27 cellular contexts compared by ENCODE assay signal in genomic region chr11:88043149-88043548, GRCh38.
"Had no signal": no experiment of that assay in that cellular context is flagged by ENCODE, and none has a peak within 500 bp of the region (broad histone marks: within the 10 kb centered on the region; RNA-seq: fewer than 3 reads in every experiment).

No MANE protein-coding gene starts in this region.

- H3K27ac Mint-ChIP-seq: activated CD4-positive, alpha-beta T cell treated with anti-CD3 and anti-CD28 coated beads, Interleukin-2, amount 10 ng/mL, durations not matched to agents 24 days and 14 days; activated CD8-positive, alpha-beta memory T cell treated with anti-CD3 and anti-CD28 coated beads, Interleukin-2, amount 10 ng/mL, durations not matched to agents 7 days and 5 days; activated CD8-positive, alpha-beta T cell treated with anti-CD3 and anti-CD28 coated beads for 36 hours; activated naive CD4-positive, alpha-beta T cell treated with anti-CD3 and anti-CD28 coated beads, Interleukin-2, amount 50 U/mL, for 24 hours; natural killer cell treated with Interleukin-12 subunit alpha and Interleukin-12 subunit beta and Interleukin-15 and Interleukin-18, amount 100 ng/mL, for 72 hours; stimulated activated naive CD8-positive, alpha-beta T cell treated with anti-CD3 and anti-CD28 coated beads, Interleukin-15, Interleukin-2, amounts not matched to agents 100 ng/mL and 50 ng/mL, for 24 hours; T-helper 17 cell had no signal

- ATAC-seq: activated CD4-positive, CD25-positive, alpha-beta regulatory T cell treated with anti-CD3 and anti-CD28 coated beads, Interleukin-2, amount 50 U/mL, for 24 hours; activated CD8-positive, alpha-beta memory T cell treated with anti-CD3 and anti-CD28 coated beads, Interleukin-2, amount 10 ng/mL, durations not matched to agents 7 days and 5 days; activated CD8-positive, alpha-beta T cell treated with anti-CD3 and anti-CD28 coated beads for 36 hours; gastroesophageal sphincter; left cardiac atrium; natural killer cell treated with Interleukin-12 subunit alpha and Interleukin-12 subunit beta and Interleukin-15 and Interleukin-18, amount 100 ng/mL, for 72 hours; psoas muscle; T-helper 17 cell; upper lobe of right lung had no signal

- H3K4me3 Mint-ChIP-seq: activated CD4-positive, alpha-beta T cell treated with anti-CD3 and anti-CD28 coated beads, Interleukin-2, amount 10 ng/mL, durations not matched to agents 24 days and 14 days; activated CD8-positive, alpha-beta memory T cell treated with anti-CD3 and anti-CD28 coated beads, Interleukin-2, amount 10 ng/mL, durations not matched to agents 7 days and 5 days; activated CD8-positive, alpha-beta T cell treated with anti-CD3 and anti-CD28 coated beads for 36 hours; activated naive CD4-positive, alpha-beta T cell treated with anti-CD3 and anti-CD28 coated beads, Interleukin-2, amount 50 U/mL, for 24 hours; natural killer cell treated with Interleukin-12 subunit alpha and Interleukin-12 subunit beta and Interleukin-15 and Interleukin-18, amount 100 ng/mL, for 72 hours; stimulated activated naive CD8-positive, alpha-beta T cell treated with anti-CD3 and anti-CD28 coated beads, Interleukin-15, Interleukin-2, amounts not matched to agents 100 ng/mL and 50 ng/mL, for 24 hours; T-helper 17 cell had no signal

- H3K27me3 Mint-ChIP-seq: stimulated activated naive CD8-positive, alpha-beta T cell treated with anti-CD3 and anti-CD28 coated beads, Interleukin-15, Interleukin-2, amounts not matched to agents 100 ng/mL and 50 ng/mL, for 24 hours had no signal

- H3K9me3 Mint-ChIP-seq: activated CD4-positive, alpha-beta T cell treated with anti-CD3 and anti-CD28 coated beads, Interleukin-2, amount 10 ng/mL, durations not matched to agents 24 days and 14 days; activated CD8-positive, alpha-beta T cell treated with anti-CD3 and anti-CD28 coated beads for 36 hours; activated naive CD4-positive, alpha-beta T cell treated with anti-CD3 and anti-CD28 coated beads, Interleukin-2, amount 50 U/mL, for 24 hours; natural killer cell treated with Interleukin-12 subunit alpha and Interleukin-12 subunit beta and Interleukin-15 and Interleukin-18, amount 100 ng/mL, for 72 hours; stimulated activated naive CD8-positive, alpha-beta T cell treated with anti-CD3 and anti-CD28 coated beads, Interleukin-15, Interleukin-2, amounts not matched to agents 100 ng/mL and 50 ng/mL, for 24 hours had no signal

- H3K4me1 ChIP-seq: gastroesophageal sphincter, psoas muscle, right atrium auricular region, thyroid gland, upper lobe of right lung had no signal

- H3K36me3 ChIP-seq: esophagus squamous epithelium, gastroesophageal sphincter, pancreas, right atrium auricular region, thyroid gland, upper lobe of right lung had no signal

- H3K9me3 ChIP-seq: body of pancreas, esophagus squamous epithelium, gastroesophageal sphincter, pancreas, psoas muscle, right atrium auricular region, thyroid gland, upper lobe of right lung had no signal

- H3K27ac ChIP-seq: body of pancreas, esophagus squamous epithelium, gastroesophageal sphincter, pancreas, psoas muscle, right atrium auricular region, thyroid gland, upper lobe of right lung had no signal

- H3K27me3 ChIP-seq: body of pancreas, esophagus squamous epithelium, gastroesophageal sphincter, pancreas, right atrium auricular region, thyroid gland, upper lobe of right lung had no signal

- H3K4me1 Mint-ChIP-seq: activated CD4-positive, alpha-beta T cell treated with anti-CD3 and anti-CD28 coated beads, Interleukin-2, amount 10 ng/mL, durations not matched to agents 24 days and 14 days; activated CD8-positive, alpha-beta memory T cell treated with anti-CD3 and anti-CD28 coated beads, Interleukin-2, amount 10 ng/mL, durations not matched to agents 7 days and 5 days; activated naive CD4-positive, alpha-beta T cell treated with anti-CD3 and anti-CD28 coated beads, Interleukin-2, amount 50 U/mL, for 24 hours; T-helper 17 cell had no signal

- H3K4me3 ChIP-seq: body of pancreas, esophagus squamous epithelium, gastroesophageal sphincter, pancreas, psoas muscle, right atrium auricular region, thyroid gland, upper lobe of right lung had no signal

- DNase-seq: activated CD4-positive, alpha-beta T cell treated with anti-CD3 and anti-CD28 coated beads, Interleukin-2, amount 10 ng/mL, durations not matched to agents 24 days and 14 days; activated CD8-positive, alpha-beta memory T cell treated with anti-CD3 and anti-CD28 coated beads, Interleukin-2, amount 10 ng/mL, durations not matched to agents 7 days and 5 days; activated CD8-positive, alpha-beta T cell treated with anti-CD3 and anti-CD28 coated beads for 36 hours; activated gamma-delta T cell; activated T-cell treated with anti-CD3 and anti-CD28 coated beads for 4 hours; anterior cingulate cortex; body of pancreas; caudate nucleus; effector memory CD4-positive, alpha-beta T cell; esophagus squamous epithelium; head of caudate nucleus; hypothalamus; islet precursor cell; left cardiac atrium; pancreas; psoas muscle; stimulated activated CD4-positive, alpha-beta T cell treated with anti-CD3 and anti-CD28 coated beads, Interleukin-1b, Interleukin-23, amount 100 ng/mL, for 48 hours; substantia nigra; T-helper 17 cell; thyroid gland; upper lobe of right lung had no signal

- H3K36me3 Mint-ChIP-seq: activated CD8-positive, alpha-beta memory T cell treated with anti-CD3 and anti-CD28 coated beads, Interleukin-2, amount 10 ng/mL, durations not matched to agents 7 days and 5 days; activated naive CD4-positive, alpha-beta T cell treated with anti-CD3 and anti-CD28 coated beads, Interleukin-2, amount 50 U/mL, for 24 hours; natural killer cell treated with Interleukin-12 subunit alpha and Interleukin-12 subunit beta and Interleukin-15 and Interleukin-18, amount 100 ng/mL, for 72 hours had no signal
